ENCODE assay signal across 1 cellular context in the genomic region with DNA sequence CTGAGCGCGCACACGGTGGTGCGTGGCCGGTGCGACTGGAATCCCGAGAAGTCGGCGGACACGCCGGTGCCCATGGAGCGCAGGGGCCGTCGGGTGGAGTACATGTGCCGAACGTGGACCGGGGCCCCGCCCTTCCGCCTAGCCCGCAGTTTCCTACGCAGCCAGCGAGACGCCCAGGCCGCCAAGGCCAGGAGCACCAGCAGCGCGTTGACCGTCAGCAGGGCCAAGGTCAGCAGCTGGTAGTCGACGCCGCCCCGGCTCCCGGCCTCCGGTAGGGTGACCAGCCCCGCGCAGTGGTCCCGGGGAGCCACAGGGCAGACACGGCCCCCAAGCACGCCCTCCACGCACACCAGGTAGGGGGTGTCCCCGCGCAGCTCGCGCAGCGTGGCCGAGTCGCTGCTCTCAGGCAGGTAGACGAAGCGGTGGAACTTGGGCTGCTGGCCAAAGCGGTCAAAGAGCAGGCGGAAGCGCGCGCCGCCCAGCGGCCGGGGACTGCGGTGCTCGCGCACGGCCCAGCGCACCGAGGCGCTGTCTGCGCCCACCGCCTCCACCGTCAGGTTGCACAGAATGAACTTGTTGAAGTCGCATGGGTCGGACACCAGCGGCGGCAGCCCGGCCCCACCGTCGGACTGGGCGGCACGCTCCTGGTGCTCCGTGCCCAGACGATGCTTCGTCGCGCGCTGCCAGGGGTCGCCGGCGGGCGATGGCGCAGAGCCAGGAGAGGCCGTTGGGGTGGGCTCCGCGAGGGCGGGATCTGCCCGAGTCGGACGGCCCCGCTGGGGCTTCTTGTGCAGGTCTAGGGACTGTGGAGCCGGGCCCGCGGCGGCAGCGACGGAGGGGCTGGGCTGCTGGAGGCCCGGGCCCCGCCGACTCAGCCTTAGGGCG.
TF ChIP-seq lines count a peak whose summit lies in the region.

No MANE protein-coding gene starts in this region.

TF ChIP-seq in IMR-90, 13 proteins besides CTCF, POLR2A, EP300 and RAD21 (continued from another document):
- TF ChIP-seq BHLHE40 (IDR thresholded peaks at IDR 0.05; ENCODE audit: low read depth, low read length) (no peak), RFX5 (IDR thresholded peaks at IDR 0.05; ENCODE audit: low read depth, low read length) (no peak), MAZ (IDR thresholded peaks at IDR 0.05; ENCODE audit: borderline replicate concordance, low read depth, low read length) (no peak), SMC3 (IDR thresholded peaks at IDR 0.05; ENCODE audit: low read depth, low read length) (no peak), CEBPB (IDR thresholded peaks at IDR 0.05; ENCODE audit: low read depth, low read length) (no peak)
- TF ChIP-seq, protein P1, sequence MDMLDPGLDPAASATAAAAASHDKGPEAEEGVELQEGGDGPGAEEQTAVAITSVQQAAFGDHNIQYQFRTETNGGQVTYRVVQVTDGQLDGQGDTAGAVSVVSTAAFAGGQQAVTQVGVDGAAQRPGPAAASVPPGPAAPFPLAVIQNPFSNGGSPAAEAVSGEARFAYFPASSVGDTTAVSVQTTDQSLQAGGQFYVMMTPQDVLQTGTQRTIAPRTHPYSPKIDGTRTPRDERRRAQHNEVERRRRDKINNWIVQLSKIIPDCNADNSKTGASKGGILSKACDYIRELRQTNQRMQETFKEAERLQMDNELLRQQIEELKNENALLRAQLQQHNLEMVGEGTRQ (IDR thresholded peaks at IDR 0.05; ENCODE audit: low read depth, low read length) = no peak
